Comparison of ENCODE assay signal across 12 cellular contexts in genomic region chr9:109474944-109475343, GRCh38.
"Had no signal": no experiment of that assay in that cellular context is flagged by ENCODE, and none has a peak within 500 bp of the region (broad histone marks: within the 10 kb centered on the region; RNA-seq: fewer than 3 reads in every experiment).

No MANE protein-coding gene starts in this region.

- H3K9me3 ChIP-seq: gastroesophageal sphincter, SK-N-SH, thyroid gland had no signal

- H3K4me2 ChIP-seq: SK-N-SH had no signal

- H3K36me3 ChIP-seq: gastroesophageal sphincter, thyroid gland had no signal

- H3K9ac ChIP-seq: SK-N-SH had no signal

- ATAC-seq: T-cell had no signal

- DNase-seq: activated CD4-positive, alpha-beta memory T cell treated with anti-CD3 and anti-CD28 coated beads for 36 hours; activated naive CD4-positive, alpha-beta T cell treated with anti-CD3 and anti-CD28 coated beads, Interleukin-2, amount 50 U/mL, for 16 hours; activated T-cell treated with anti-CD3 and anti-CD28 coated beads, Interleukin-2, amount 50 U/mL, for 24 hours; dermis blood vessel endothelial cell; hippocampal formation; nephron progenitor cell; occipital lobe; SK-N-SH; stimulated activated CD4-positive, alpha-beta T cell treated with anti-CD3 and anti-CD28 coated beads, Interleukin-2, amount 100 ng/mL, for 24 hours; T-cell had no signal

- H3K27me3 ChIP-seq: gastroesophageal sphincter, thyroid gland had no signal

- H3K4me3 ChIP-seq: gastroesophageal sphincter, thyroid gland had no signal
